ENCODE assay signal across 8 cellular contexts in the genomic region with DNA sequence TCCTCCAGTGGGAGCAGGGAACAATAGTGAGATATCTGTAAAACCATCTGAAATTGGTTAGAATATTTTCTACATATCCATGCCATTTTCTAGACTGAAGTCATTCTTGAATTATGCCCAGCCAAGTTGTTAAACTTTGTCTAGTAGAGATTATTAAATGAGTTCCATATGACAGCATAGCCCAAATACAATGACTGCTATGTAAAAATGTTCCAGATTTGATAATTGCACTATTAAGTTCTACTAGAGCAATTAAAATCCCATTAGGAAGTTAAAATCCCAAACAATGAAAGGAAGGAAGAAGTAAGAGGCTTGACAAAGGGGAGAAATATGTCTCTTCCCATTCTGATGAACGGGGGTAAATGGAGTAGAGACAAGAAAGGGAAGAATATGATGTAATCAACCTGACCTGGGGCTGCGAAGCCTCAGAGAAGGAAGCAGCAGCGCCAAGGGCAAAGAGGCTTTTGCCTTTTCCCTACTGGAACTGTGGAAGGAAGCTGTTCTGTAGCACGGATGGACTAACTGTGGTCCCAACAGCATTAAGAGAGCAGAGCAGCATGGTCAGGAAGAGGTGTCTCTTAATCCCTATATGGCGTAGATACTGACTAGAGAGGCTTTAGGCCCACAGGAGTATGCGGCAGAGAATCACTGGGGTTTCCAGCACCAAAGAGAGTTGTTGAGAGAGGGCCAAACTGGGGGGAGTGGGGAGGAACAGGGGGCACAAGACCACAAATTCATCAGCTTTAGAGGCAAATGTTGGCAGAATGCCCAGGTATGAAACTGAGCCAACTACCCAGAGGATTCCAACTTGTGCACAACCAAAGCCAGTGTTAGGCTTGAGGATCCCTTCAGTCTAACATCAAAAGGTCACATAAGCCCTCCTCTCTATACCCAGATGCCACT. TPM values are rescaled to one million over a fixed set of nuclear protein-coding genes. Genes with fewer than 3 reads are reported as not detected.
DNase-seq lines count a peak whose midpoint lies in the region; ATAC-seq, FAIRE-seq and TF ChIP-seq lines count a peak whose summit lies in the region.

No MANE protein-coding gene starts in this region.

- H3K9ac ChIP-seq in DND-41 (ENCODE audit: low read depth, low read length) (no peak overlapping the region), parathyroid adenoma (no peak overlapping the region), kidney (ENCODE audit: low read length in 2 of 2) (no peak overlapping the region), Karpas-422 (ENCODE audit: low read length) (no peak overlapping the region)

- H2AFZ ChIP-seq in DND-41 (ENCODE audit: low read depth, low read length): no peak overlapping the region
- H2AFZ ChIP-seq in parathyroid adenoma: peak overlapping the region; percentile 28
- no peak overlapping the region for H2AFZ ChIP-seq in Karpas-422 (ENCODE audit: low read length)

- H3K36me3 ChIP-seq in DND-41 (ENCODE audit: insufficient read depth, low read length): no peaks in the 10 kb centered on the region; the same call in 1 of the 2 replicates
- H3K36me3 ChIP-seq in esophagus (ENCODE audit: control insufficient read depth in 2 of 2, insufficient read depth in 2 of 2, low read length in 1 of 2): no peaks in the 10 kb centered on the region
- H3K36me3 ChIP-seq in parathyroid adenoma (ENCODE audit: control insufficient read depth, insufficient read depth, low read length): no peaks in the 10 kb centered on the region
- no peaks in the 10 kb centered on the region for H3K36me3 ChIP-seq in kidney (ENCODE audit: control insufficient read depth in 1 of 2, insufficient read depth in 2 of 2, low read length in 2 of 2)
- no peaks in the 10 kb centered on the region for H3K36me3 ChIP-seq in Karpas-422 (ENCODE audit: insufficient read depth, low read length)

- H3K4me2 ChIP-seq in DND-41 (ENCODE audit: insufficient read depth, low read length): no peak overlapping the region
- H3K4me2 ChIP-seq in parathyroid adenoma (ENCODE audit: low read length): no peak overlapping the region
- H3K4me2 ChIP-seq in Karpas-422 (ENCODE audit: low read depth, low read length, poor library complexity, severe bottlenecking): no peak overlapping the region

- intact Hi-C loops in kidney (cut with DNase I): no loop called here

- H3K9me2 ChIP-seq in Karpas-422 (replicated peaks; ENCODE audit: insufficient read depth, low read length): no peaks in the 10 kb centered on the region

- TF ChIP-seq CTCF in DND-41 (IDR thresholded peaks at IDR 0.05; ENCODE audit: borderline replicate concordance, extremely low read depth, low read length, poor library complexity, severe bottlenecking): no peak
- TF ChIP-seq CTCF in parathyroid adenoma (IDR thresholded peaks at IDR 0.05): no peak
- no peak for TF ChIP-seq CTCF in kidney (IDR thresholded peaks at IDR 0.05; ENCODE audit: borderline replicate concordance, extremely low read depth, insufficient read depth)

- FAIRE-seq in kidney (lab: Jason Lieb, UNC): no peak

- DNase-seq in DND-41 (peak; percentile 26), NCI-H2227 treated with DMSO at 0.1 percent for 48 hours (lab: John Stamatoyannopoulos, UW) (peak; percentile 34), kidney (no peak), Karpas-422 (no peak)
- DNase-seq in activated CD4-positive, alpha-beta T cell treated with anti-CD3 and anti-CD28 coated beads for 48 hours: no peak

- 38 to 45% methylated on average over 6 of the region's 6 CpGs for WGBS in esophagus, 2 donors

- no peaks in the 10 kb centered on the region for H3K79me2 ChIP-seq in DND-41 (ENCODE audit: insufficient read depth, low read length)
- no peaks in the 10 kb centered on the region for H3K79me2 ChIP-seq in parathyroid adenoma
- H3K79me2 ChIP-seq in Karpas-422 (ENCODE audit: low read length): peaks cover 8% of the 10 kb centered on the region; the same call in 1 of the 2 replicates

- no peaks in the 10 kb centered on the region for H3K4me1 ChIP-seq in DND-41 (ENCODE audit: insufficient read depth, low read length)
- H3K4me1 ChIP-seq in esophagus (ENCODE audit: control insufficient read depth in 2 of 2, insufficient read depth in 2 of 2, low read length in 1 of 2): peaks cover 0 to 2% of the 10 kb centered on the region in 2 donors
- H3K4me1 ChIP-seq in parathyroid adenoma: peaks cover 6% of the 10 kb centered on the region
- H3K4me1 ChIP-seq in kidney (ENCODE audit: control insufficient read depth in 1 of 2, insufficient read depth in 1 of 2, low read depth in 1 of 2, low read length in 2 of 2): peaks cover 0 to 6% of the 10 kb centered on the region in 2 donors
- no peaks in the 10 kb centered on the region for H3K4me1 ChIP-seq in Karpas-422 (ENCODE audit: low read length)

- H3K9me3 ChIP-seq in DND-41 (ENCODE audit: insufficient read depth, low read length, severe bottlenecking) (no peaks in the 10 kb centered on the region), esophagus (ENCODE audit: control insufficient read depth in 2 of 2, insufficient read depth in 1 of 2, low read depth in 1 of 2, low read length in 1 of 2) (no peaks in the 10 kb centered on the region), parathyroid adenoma (ENCODE audit: control insufficient read depth, low read length) (no peaks in the 10 kb centered on the region), kidney (ENCODE audit: control insufficient read depth in 1 of 2, low read length in 2 of 2) (no peaks in the 10 kb centered on the region), Karpas-422 (ENCODE audit: low read length) (no peaks in the 10 kb centered on the region)

- H4K20me1 ChIP-seq in DND-41 (ENCODE audit: insufficient read depth, low read length): no peaks in the 10 kb centered on the region
- H4K20me1 ChIP-seq in Karpas-422 (ENCODE audit: insufficient read depth, low read depth, low read length): no peaks in the 10 kb centered on the region

- ATAC-seq in DND-41 (ENCODE audit: insufficient read depth, low read depth) (peak; percentile 65), HG03521 (IDR thresholded peaks at IDR 0.05; ENCODE audit: unreplicated experiment) (no peak)

- H3K27ac ChIP-seq in DND-41 (ENCODE audit: low read length) (no peak overlapping the region), esophagus (ENCODE audit: low read depth in 2 of 2, low read length in 1 of 2) (peak overlapping the region; percentile 37 to 62), parathyroid adenoma (no peak overlapping the region), kidney (ENCODE audit: low read depth in 2 of 2, low read length in 2 of 2) (no peak overlapping the region), Karpas-422 (ENCODE audit: low read length) (no peak overlapping the region)

- H3K4me3 ChIP-seq in DND-41 (ENCODE audit: low read depth in 1 of 2, low read length in 2 of 2) (no peak overlapping the region), esophagus (ENCODE audit: low read depth in 1 of 2, low read length in 2 of 2) (no peak overlapping the region), parathyroid adenoma (ENCODE audit: low read depth, low read length) (no peak overlapping the region), kidney (ENCODE audit: low read length in 2 of 2) (no peak overlapping the region), Karpas-422 (ENCODE audit: low read length) (no peak overlapping the region)

- H3K27me3 ChIP-seq in DND-41 (ENCODE audit: insufficient read depth, low read length, poor library complexity) (no peaks in the 10 kb centered on the region), esophagus (ENCODE audit: control insufficient read depth in 1 of 2, insufficient read depth in 2 of 2, low read length in 2 of 2) (no peaks in the 10 kb centered on the region), parathyroid adenoma (ENCODE audit: control insufficient read depth, insufficient read depth, low read length) (no peaks in the 10 kb centered on the region), Karpas-422 (ENCODE audit: low read length) (no peaks in the 10 kb centered on the region)

RNA-seq across cellular contexts. Expression of a gene that starts 26.7 kb away (rescaled TPM):
- polyA plus RNA-seq in esophagus (10 to 100 TPM; 12.4 to 12.6 TPM), kidney (ENCODE audit: insufficient read depth, low read depth, low replicate concordance) (29.8 TPM)
- 23.4 TPM for total RNA-seq in kidney
- total RNA-seq in Karpas-422 (2014; rRNA removed; shearing (Covaris generic); ENCODE audit: low replicate concordance): 10.8 and 22.9 TPM in 2 replicates

RNA-seq across cellular contexts. Expression of a gene that starts 26.9 kb away (rescaled TPM):
- polyA plus RNA-seq in esophagus (10 to 100 TPM; 63.3 to 91.0 TPM), kidney (ENCODE audit: insufficient read depth, low read depth, low replicate concordance) (149 TPM)
- 170 TPM for total RNA-seq in kidney
- total RNA-seq in Karpas-422 (2014; rRNA removed; shearing (Covaris generic); ENCODE audit: low replicate concordance): 48.6 and 65.6 TPM in 2 replicates

RNA-seq across cellular contexts. Expression of a gene that starts 35.3 kb away (rescaled TPM):
- polyA plus RNA-seq in esophagus (10 to 100 TPM; 83.0 to 93.7 TPM), kidney (ENCODE audit: insufficient read depth, low read depth, low replicate concordance) (250 TPM)
- total RNA-seq in kidney: 136 TPM
- total RNA-seq in Karpas-422 (2014; rRNA removed; shearing (Covaris generic); ENCODE audit: low replicate concordance): 158 and 192 TPM in 2 replicates

RNA-seq across cellular contexts. Expression of a gene that starts 42.5 kb away (rescaled TPM):
- polyA plus RNA-seq in esophagus (10 to 100 TPM; 18.6 to 20.9 TPM), kidney (ENCODE audit: insufficient read depth, low read depth, low replicate concordance) (115 TPM)
- total RNA-seq in kidney: 84.2 TPM
- 41.5 and 45.5 TPM in 2 replicates for total RNA-seq in Karpas-422 (2014; rRNA removed; shearing (Covaris generic); ENCODE audit: low replicate concordance)

Comparison
In these comparisons a context has a peak if more than half of its experiments do, and no peak if none do; other contexts are left out.
1. DNase-seq: peak in DND-41 (single experiment) and NCI-H2227 treated with DMSO at 0.1 percent for 48 hours (single experiment); none in activated CD4-positive, alpha-beta T cell treated with anti-CD3 and anti-CD28 coated beads for 48 hours (single experiment), kidney (single experiment) and Karpas-422 (single experiment).
2. H3K27ac ChIP-seq: peak in esophagus (2 of 2); none in DND-41 (single experiment), parathyroid adenoma (single experiment), kidney (0 of 2) and Karpas-422 (single experiment).